In genomic region chr17:28357901-28358197, GRCh38 we compare ENCODE assay signal across 8 cellular contexts. TPM values are rescaled to one million over a fixed set of nuclear protein-coding genes. Genes with fewer than 3 reads are reported as not detected.
A peak's percentile ranks its signal among the peaks of the same experiment; 100 is the strongest.
DNase-seq lines count a peak whose midpoint lies in the region; ATAC-seq and TF ChIP-seq lines count a peak whose summit lies in the region.

No MANE protein-coding gene starts in this region.

- no peak for ATAC-seq in IMR-90 (ENCODE audit: low read depth)

- H3K14ac ChIP-seq in IMR-90 (replicated peaks; ENCODE audit: low read depth, low read length), result peak overlapping the region; percentile 61

- H2BK120ac ChIP-seq in IMR-90 (ENCODE audit: low read depth, low read length), result no peak overlapping the region

- peak overlapping the region; percentile 92 for H3K4me3 Mint-ChIP-seq in chondrocyte (ENCODE audit: unreplicated experiment)

- 0% methylated on average over 3 of the region's 4 CpGs; no CpG with 5 or more reads in 1 of the 2 experiments for WGBS in IMR-90 (ENCODE audit: extremely low coverage in 2 of 2, insufficient read length in 1 of 2), 2 experiments

- POLR2A ChIA-PET in AG04449 (lab: Yijun Ruan, JAX) (interaction anchor here (0.5 to 1.9 kb wide), 8 partner anchors 9 to 880 kb away, joined by 3 to 26 read pairs (median 12); partner anchors contain the start of genes IFT20, SARM1, TNFAIP1 and VTN), IMR-90 (lab: Charles Lee; ENCODE audit: unreplicated experiment) (interaction anchor here (0.8 to 1.6 kb wide), 3 partner anchors 11 to 22 kb away, joined by 4 to 9 read pairs (median 4); partner anchors contain the start of genes TNFAIP1 and VTN)

- no peaks in the 10 kb centered on the region for H3K9me3 Mint-ChIP-seq in chondrocyte (ENCODE audit: low read depth)

- H3K4me1 ChIP-seq in IMR-90 (ENCODE audit: control insufficient read depth, insufficient read depth, low read length) (peaks cover 3% of the 10 kb centered on the region), muscle layer of duodenum (ENCODE audit: control insufficient read depth in 1 of 2, insufficient read depth in 2 of 2, low read length in 2 of 2) (peaks cover 13 to 22% of the 10 kb centered on the region in 2 donors)

- no peaks in the 10 kb centered on the region for H3K9me3 ChIP-seq in IMR-90 (ENCODE audit: control insufficient read depth, insufficient read depth, low read length)
- H3K9me3 ChIP-seq in muscle layer of duodenum (ENCODE audit: control insufficient read depth in 1 of 2, low read length in 2 of 2), result no peaks in the 10 kb centered on the region

- peak overlapping the region; percentile 97 to 99 for H4K8ac ChIP-seq in IMR-90 (ENCODE audit: low read depth in 2 of 2, low read length in 2 of 2)

- peak overlapping the region; percentile 91 for H3K27ac Mint-ChIP-seq in chondrocyte (ENCODE audit: unreplicated experiment)

- H3K4me3 ChIP-seq in AG04449 (ENCODE audit: low read depth, low read length) (peak overlapping the region; percentile 95), IMR-90 (ENCODE audit: insufficient read depth, low read depth, low read length) (peak overlapping the region; percentile 80), muscle layer of duodenum (ENCODE audit: low read depth in 1 of 2, low read length in 2 of 2) (peak overlapping the region; percentile 89 to 98)

- BruUV-seq in IMR-90 (replicated peaks; lab: Mats Ljungman, UMichigan), result TSS peak; percentile 73

- H3K18ac ChIP-seq in IMR-90 (ENCODE audit: low read depth, low read length), result no peak overlapping the region

- dilution Hi-C loops in IMR-90 (cut with HindIII; ENCODE audit: low sequenced_read_pairs, unreplicated experiment), result no loop called here

- in situ Hi-C loops in IMR-90 (cut with MboI; ENCODE audit: low sequenced_read_pairs), result no loop called here

- H4K5ac ChIP-seq in IMR-90 (ENCODE audit: low read depth, low read length), result peak overlapping the region; percentile 74

- H3K9ac ChIP-seq in IMR-90 (ENCODE audit: low read depth, low read length), result peak overlapping the region; percentile 90

- intact Hi-C loops in IMR-90 (cut with micrococcal nuclease), result no loop called here

- peaks cover 42 to 55% of the 10 kb centered on the region in 2 experiments for H3K79me1 ChIP-seq in IMR-90 (ENCODE audit: low read depth in 1 of 2, low read length in 2 of 2)

- peak overlapping the region; percentile 83 for H3K4ac ChIP-seq in IMR-90 (ENCODE audit: low read depth, low read length)

- no peak overlapping the region for H2AK5ac ChIP-seq in IMR-90 (ENCODE audit: low read depth, low read length)

- DNase-seq in AG04449 (ENCODE audit: low read depth, low spot score) (no peak), IMR-90 (no peak), chondrocyte (ENCODE audit: low spot score) (no peak), EL (no peak), OCI-M2 (lab: John Stamatoyannopoulos, UW; ENCODE audit: unreplicated experiment) (no peak), UCSD-AML1 (lab: John Stamatoyannopoulos, UW; ENCODE audit: unreplicated experiment) (no peak)
- no peak for DNase-seq in stimulated activated CD4-positive, alpha-beta T cell treated with anti-CD3 and anti-CD28 coated beads, Interleukin-1b, Interleukin-23, amount 100 ng/mL, for 48 hours

- no peaks in the 10 kb centered on the region; the same call in 1 of the 2 replicates for H3K9me1 ChIP-seq in IMR-90 (ENCODE audit: insufficient read depth, low read length)

- H3K27ac ChIP-seq in IMR-90 (ENCODE audit: insufficient read depth, low read length) (peak overlapping the region; percentile 84), muscle layer of duodenum (ENCODE audit: low read length) (peak overlapping the region; percentile 73)

- H3K27me3 ChIP-seq in IMR-90 (ENCODE audit: control insufficient read depth, insufficient read depth, low read length), result no peaks in the 10 kb centered on the region
- H3K27me3 ChIP-seq in muscle layer of duodenum (ENCODE audit: low read depth, low read length), result no peaks in the 10 kb centered on the region

- no peak for TF ChIP-seq RAD21 in IMR-90 (IDR thresholded peaks at IDR 0.05; ENCODE audit: low read length)

- no peak for TF ChIP-seq CTCF in AG04449 (IDR thresholded peaks at IDR 0.05; ENCODE audit: insufficient read depth, low read length, missing control alignments)
- no peak for TF ChIP-seq CTCF in IMR-90 (conservative IDR thresholded peaks at IDR 0.05; ENCODE audit: low read depth, low read length)
- TF ChIP-seq CTCF in chondrocyte (IDR thresholded peaks at IDR 0.05), result no peak

- peak overlapping the region; percentile 97 for H2AFZ ChIP-seq in IMR-90 (replicated peaks; ENCODE audit: low read length, poor library complexity)

- no peaks in the 10 kb centered on the region for H3K27me3 Mint-ChIP-seq in chondrocyte (ENCODE audit: low read depth)

- H3K56ac ChIP-seq in IMR-90 (ENCODE audit: extremely low read depth, insufficient read depth, low read length), result 0 out of 2 replicates have a peak overlapping the region, but pooled peaks have one; percentile 39

- H2BK15ac ChIP-seq in IMR-90 (ENCODE audit: low read depth, low read length), result no peak overlapping the region

- H3K36me3 ChIP-seq in IMR-90 (ENCODE audit: control insufficient read depth, insufficient read depth, low read length), result peaks cover 38% of the 10 kb centered on the region
- peaks cover 40 to 56% of the 10 kb centered on the region in 2 donors for H3K36me3 ChIP-seq in muscle layer of duodenum (ENCODE audit: control insufficient read depth in 1 of 2, insufficient read depth in 2 of 2, low read length in 2 of 2)

- H3K4me2 ChIP-seq in IMR-90 (ENCODE audit: low read depth, low read length), result peak overlapping the region; percentile 93

- CTCF ChIA-PET in AG04449 (lab: Yijun Ruan, JAX), result interaction anchor here (1.4 to 3.4 kb wide), 5 partner anchors 9 to 59 kb away, joined by 4 to 20 read pairs (median 5); partner anchors contain the start of genes IFT20 and TNFAIP1
- CTCF ChIA-PET in IMR-90 (lab: Yijun Ruan, JAX), result no interaction called here

- H2BK5ac ChIP-seq in IMR-90 (ENCODE audit: low read depth, low read length, poor library complexity, severe bottlenecking), result no peak overlapping the region

- peak overlapping the region; percentile 90 for H2AK9ac ChIP-seq in IMR-90 (replicated peaks; ENCODE audit: low read depth, low read length, poor library complexity)

- no peak for TF ChIP-seq POLR2A in IMR-90 (IDR thresholded peaks at IDR 0.05; ENCODE audit: low read depth, low read length)

- H4K20me1 ChIP-seq in IMR-90 (ENCODE audit: insufficient read depth, low read length), result no peaks in the 10 kb centered on the region

- H4K91ac ChIP-seq in IMR-90 (ENCODE audit: insufficient read depth, low read depth, low read length), result peak overlapping the region; percentile 56

- H3K4me1 Mint-ChIP-seq in chondrocyte (ENCODE audit: low read depth), result peaks cover 24% of the 10 kb centered on the region

- H3K23ac ChIP-seq in IMR-90 (ENCODE audit: low read depth, low read length), result peak overlapping the region; percentile 51; the same call in 1 of the 2 replicates

- no peak overlapping the region for H2BK20ac ChIP-seq in IMR-90 (ENCODE audit: low read depth, low read length)

- peaks cover 17% of the 10 kb centered on the region for H3K36me3 Mint-ChIP-seq in chondrocyte (ENCODE audit: low read depth)

TF ChIP-seq in IMR-90, 13 proteins besides CTCF, POLR2A, EP300 and RAD21 (continues in another document):
- TF ChIP-seq CHD1 (IDR thresholded peaks at IDR 0.05; ENCODE audit: low read depth, low read length) (no peak), FOS (IDR thresholded peaks at IDR 0.05; ENCODE audit: low read depth, low read length) (no peak), SMC3 (IDR thresholded peaks at IDR 0.05; ENCODE audit: low read depth, low read length) (no peak), NFE2L2 (IDR thresholded peaks at IDR 0.05; ENCODE audit: low read depth, low read length) (no peak), MAZ (IDR thresholded peaks at IDR 0.05; ENCODE audit: borderline replicate concordance, low read depth, low read length) (no peak), MAFK (IDR thresholded peaks at IDR 0.05; ENCODE audit: low read depth, low read length) (no peak), USF2 (IDR thresholded peaks at IDR 0.05; ENCODE audit: low read depth, low read length) (no peak), BHLHE40 (IDR thresholded peaks at IDR 0.05; ENCODE audit: low read depth, low read length) (no peak), CEBPB (IDR thresholded peaks at IDR 0.05; ENCODE audit: low read depth, low read length) (no peak), MXI1 (IDR thresholded peaks at IDR 0.05; ENCODE audit: borderline replicate concordance, low read depth, low read length) (no peak)

RNA-seq across cellular contexts. Expression of gene POLDIP2, which starts 0.5 kb away (rescaled TPM):
- total RNA-seq in IMR-90 (2012; rRNA removed) (58.3 and 66.7 TPM in 2 replicates), chondrocyte (70.1 to 70.8 TPM (median 70.4 TPM) in 3 replicates)
- 72.0 and 77.8 TPM in 2 replicates for polyA plus RNA-seq in IMR-90 (2012; rRNA removed)
- polyA plus RNA-seq in IMR-90 (2012; cell fraction: cytosol; rRNA removed), result 70.5 and 80.8 TPM in 2 replicates
- 33.1 and 46.5 TPM in 2 replicates for polyA plus RNA-seq in IMR-90 (2012; cell fraction: nucleus; rRNA removed; ENCODE audit: low replicate concordance)

RNA-seq across cellular contexts. Expression of gene SEBOX, which starts 7.2 kb away (rescaled TPM):
- total RNA-seq in IMR-90 (2012; rRNA removed) (not detected in 2 replicates), chondrocyte (not detected in 3 replicates)
- polyA plus RNA-seq in IMR-90 (2012; rRNA removed), result not detected in 2 replicates
- polyA plus RNA-seq in IMR-90 (2012; cell fraction: cytosol; rRNA removed), result not detected in 2 replicates
- polyA plus RNA-seq in IMR-90 (2012; cell fraction: nucleus; rRNA removed; ENCODE audit: low replicate concordance), result not detected in 2 replicates

RNA-seq across cellular contexts. Expression of gene VTN, which starts 12.3 kb away (rescaled TPM):
- under 0.01 and 0.18 TPM in 2 replicates for total RNA-seq in IMR-90 (2012; rRNA removed)
- polyA plus RNA-seq in IMR-90 (2012; rRNA removed), result 0.89 and 1.0 TPM in 2 replicates
- 0.90 and 1.4 TPM in 2 replicates for polyA plus RNA-seq in IMR-90 (2012; cell fraction: cytosol; rRNA removed)
- 3.0 and 4.8 TPM in 2 replicates for polyA plus RNA-seq in IMR-90 (2012; cell fraction: nucleus; rRNA removed; ENCODE audit: low replicate concordance)
- 0.31 to 0.55 TPM (median 0.41 TPM) in 3 replicates for total RNA-seq in chondrocyte

RNA-seq across cellular contexts. Expression of gene SARM1, which starts 13.6 kb away (rescaled TPM):
- 2.5 and 3.4 TPM in 2 replicates for total RNA-seq in IMR-90 (2012; rRNA removed)
- 10.3 and 11.4 TPM in 2 replicates for polyA plus RNA-seq in IMR-90 (2012; rRNA removed)
- polyA plus RNA-seq in IMR-90 (2012; cell fraction: cytosol; rRNA removed), result 2.3 and 9.3 TPM in 2 replicates
- polyA plus RNA-seq in IMR-90 (2012; cell fraction: nucleus; rRNA removed; ENCODE audit: low replicate concordance), result 28.6 and 45.7 TPM in 2 replicates
- total RNA-seq in chondrocyte, result 22.2 to 24.1 TPM (median 23.0 TPM) in 3 replicates

RNA-seq across cellular contexts. Expression of gene TNFAIP1, which starts 22.3 kb away (rescaled TPM):
- total RNA-seq in IMR-90 (2012; rRNA removed) (45.3 and 49.1 TPM in 2 replicates), chondrocyte (52.0 to 79.5 TPM (median 74.0 TPM) in 3 replicates)
- 62.9 and 75.9 TPM in 2 replicates for polyA plus RNA-seq in IMR-90 (2012; rRNA removed)
- polyA plus RNA-seq in IMR-90 (2012; cell fraction: cytosol; rRNA removed), result 34.5 and 53.3 TPM in 2 replicates
- 93.6 and 106 TPM in 2 replicates for polyA plus RNA-seq in IMR-90 (2012; cell fraction: nucleus; rRNA removed; ENCODE audit: low replicate concordance)
